25 cellular contexts compared by ENCODE assay signal in genomic region chr4:55083771-55084170, GRCh38. TPM values are rescaled to one million over a fixed set of nuclear protein-coding genes. Genes with fewer than 3 reads are reported as not detected.
A peak's percentile ranks its signal among the peaks of the same experiment; 100 is the strongest.
DNase-seq lines count a peak whose midpoint lies in the region; ATAC-seq and TF ChIP-seq lines count a peak whose summit lies in the region.
"Had no signal": no experiment of that assay in that cellular context is flagged by ENCODE, and none has a peak within 500 bp of the region (broad histone marks: within the 10 kb centered on the region; RNA-seq: fewer than 3 reads in every experiment).

No MANE protein-coding gene starts in this region.

- H3K9me3 Mint-ChIP-seq in endothelial cell (ENCODE audit: unreplicated experiment), result no peaks in the 10 kb centered on the region
- H3K9me3 Mint-ChIP-seq: CD4-positive, alpha-beta T cell; GM23338; H9 had no signal

- H3K27ac Mint-ChIP-seq in endothelial cell (ENCODE audit: unreplicated experiment), result peak overlapping the region; percentile 53
- H3K27ac Mint-ChIP-seq: CD14-positive monocyte; CD4-positive, alpha-beta T cell; H9 had no signal

- WGBS in GM23248 (ENCODE audit: low coverage in 1 of 2, low lambda C conversion rate in 2 of 2, missing lambda C conversion rate in 2 of 2), 2 experiments, result 94 to 98% methylated on average over 4 of the region's 4 CpGs

- no peaks in the 10 kb centered on the region for H3K9me2 ChIP-seq in GM23248 (ENCODE audit: insufficient read depth)

- DNase-seq in left ventricle myocardium inferior (no peak), cardiac septum (ENCODE audit: low spot score) (no peak), endothelial cell (ENCODE audit: low spot score) (no peak), lung microvascular endothelial cell (ENCODE audit: low read depth in 2 of 2) (peak; percentile 50 to 75), lower lobe of right lung (no peak), GM23248 (no peak), NCI-H128 (lab: John Stamatoyannopoulos, UW; ENCODE audit: unreplicated experiment) (no peak)
- DNase-seq: 8988T; ACHN; AML-193; BE2C; CD4-positive, alpha-beta T cell; CD8-positive, alpha-beta memory T cell; DMS 273 treated with DMSO at 0.1 percent for 48 hours; DMS79; EL; GDM1; H9 had no signal

- H3K4me3 ChIP-seq in left ventricle myocardium inferior (no peak overlapping the region), lower lobe of right lung (no peak overlapping the region), GM23248 (no peak overlapping the region)
- H3K4me3 ChIP-seq: A549; BLaER1 treated with 17β-estradiol and CSF1 and Interleukin-3, amounts not matched to agents 10 nM and 100 nM; GM12878; GM23338 had no signal

- intact Hi-C loops in left ventricle myocardium inferior (cut with micrococcal nuclease) (no loop called here), cardiac septum (cut with DNase I) (no loop called here), lower lobe of right lung (cut with DNase I) (no loop called here)

- no peak for TF ChIP-seq CTCF in left ventricle myocardium inferior (IDR thresholded peaks at IDR 0.05; ENCODE audit: borderline replicate concordance)
- TF ChIP-seq CTCF in endothelial cell (IDR thresholded peaks at IDR 0.05; ENCODE audit: unreplicated experiment), result no peak
- TF ChIP-seq CTCF in lower lobe of right lung (IDR thresholded peaks at IDR 0.05), result no peak

- peak overlapping the region; percentile 74 for H3K4me3 Mint-ChIP-seq in endothelial cell (ENCODE audit: unreplicated experiment)
- H3K4me3 Mint-ChIP-seq: CD14-positive monocyte; CD4-positive, alpha-beta T cell; CD8-positive, alpha-beta memory T cell; GM23338; H9 had no signal

- H3K27me3 Mint-ChIP-seq in endothelial cell (ENCODE audit: unreplicated experiment), result peaks cover 17% of the 10 kb centered on the region

- H3K36me3 ChIP-seq in left ventricle myocardium inferior (peaks cover 30% of the 10 kb centered on the region), lower lobe of right lung (peaks cover 28% of the 10 kb centered on the region), GM23248 (ENCODE audit: low read depth) (no peaks in the 10 kb centered on the region)
- H3K36me3 ChIP-seq: BE2C; BLaER1 treated with 17β-estradiol and CSF1 and Interleukin-3, amounts not matched to agents 10 nM and 100 nM had no signal

- H3K27ac ChIP-seq in left ventricle myocardium inferior (replicated peaks) (peak overlapping the region; percentile 45), lower lobe of right lung (no peak overlapping the region), GM23248 (no peak overlapping the region)
- H3K27ac ChIP-seq: A549; BLaER1 treated with 17β-estradiol and CSF1 and Interleukin-3, amounts not matched to agents 10 nM and 100 nM had no signal

- H3K27me3 ChIP-seq in left ventricle myocardium inferior (ENCODE audit: low read depth) (no peaks in the 10 kb centered on the region), lower lobe of right lung (ENCODE audit: low read depth) (no peaks in the 10 kb centered on the region), GM23248 (replicated peaks; ENCODE audit: insufficient read depth) (no peaks in the 10 kb centered on the region)
- H3K27me3 ChIP-seq: BLaER1 treated with 17β-estradiol and CSF1 and Interleukin-3, amounts not matched to agents 10 nM and 100 nM had no signal

- peaks cover 63% of the 10 kb centered on the region for H3K4me1 ChIP-seq in left ventricle myocardium inferior
- H3K4me1 ChIP-seq in lower lobe of right lung, result peaks cover 25% of the 10 kb centered on the region
- peaks cover 21% of the 10 kb centered on the region for H3K4me1 ChIP-seq in GM23248 (ENCODE audit: insufficient read depth)
- H3K4me1 ChIP-seq: A549, BE2C had no signal

- no peak overlapping the region for H2AFZ ChIP-seq in GM23248
- H2AFZ ChIP-seq: GM23338 had no signal

- H3F3A ChIP-seq in GM23248 (ENCODE audit: insufficient read depth), result peaks cover 27% of the 10 kb centered on the region

- no peaks in the 10 kb centered on the region for H4K20me1 ChIP-seq in GM23248 (ENCODE audit: insufficient read depth)
- H4K20me1 ChIP-seq: BLaER1 treated with 17β-estradiol and CSF1 and Interleukin-3, amounts not matched to agents 10 nM and 100 nM had no signal

- in situ Hi-C loops in GM23248 (cut with MboI), result no loop called here

- no peak for ATAC-seq in lower lobe of right lung
- ATAC-seq: A549, GM12878, GM23338, HCT116 had no signal

- H3K4me2 ChIP-seq in GM23248 (ENCODE audit: unreplicated experiment), result no peak overlapping the region
- H3K4me2 ChIP-seq: A549; BLaER1 treated with 17β-estradiol and CSF1 and Interleukin-3, amounts not matched to agents 10 nM and 100 nM; GM23338 had no signal

- no peak overlapping the region for H3K9ac ChIP-seq in GM23248
- H3K9ac ChIP-seq: BLaER1 treated with 17β-estradiol and CSF1 and Interleukin-3, amounts not matched to agents 10 nM and 100 nM had no signal

- peaks cover 95% of the 10 kb centered on the region for H3K36me3 Mint-ChIP-seq in endothelial cell (ENCODE audit: low read depth, unreplicated experiment)
- H3K36me3 Mint-ChIP-seq: CD14-positive monocyte; CD8-positive, alpha-beta memory T cell had no signal

- H3K4me1 Mint-ChIP-seq in endothelial cell (ENCODE audit: unreplicated experiment), result peaks cover 91% of the 10 kb centered on the region
- H3K4me1 Mint-ChIP-seq: CD14-positive monocyte; CD8-positive, alpha-beta memory T cell had no signal

- no peaks in the 10 kb centered on the region for H3K79me2 ChIP-seq in GM23248 (ENCODE audit: insufficient read depth)

- H3K9me3 ChIP-seq in left ventricle myocardium inferior (replicated peaks) (no peaks in the 10 kb centered on the region), lower lobe of right lung (no peaks in the 10 kb centered on the region), GM23248 (ENCODE audit: low read depth) (no peaks in the 10 kb centered on the region)
- H3K9me3 ChIP-seq: A549; BE2C; BLaER1 treated with 17β-estradiol and CSF1 and Interleukin-3, amounts not matched to agents 10 nM and 100 nM had no signal

RNA-seq across cellular contexts. Expression of gene KDR, which starts 41.6 kb away (rescaled TPM):
- total RNA-seq in left ventricle myocardium inferior (23.4 TPM), cardiac septum (28.7 TPM), endothelial cell (ENCODE audit: unreplicated experiment) (924 TPM), lung microvascular endothelial cell (177 and 192 TPM in 2 replicates), lower lobe of right lung (55.8 TPM)
- under 0.01 TPM in 1 of 2 replicates, not detected in the other for total RNA-seq in GM23248 (2014; rRNA removed; shearing (Covaris generic))
- polyA plus RNA-seq in GM23248 (2016; fragmentation: Nextera tagmentation; extraction: Ambion mirVana), result 0.10 and 0.20 TPM in 2 replicates
- total RNA-seq: CD4-positive, alpha-beta T cell; CD8-positive, alpha-beta memory T cell; H4 had no signal
- polyA plus RNA-seq: A549; CD14-positive monocyte; CD8-positive, alpha-beta memory T cell had no signal

Comparison
In these comparisons a context has a peak if more than half of its experiments do, and no peak if none do; other contexts are left out.
1. DNase-seq: peak in lung microvascular endothelial cell (2 of 2); none in left ventricle myocardium inferior (single experiment), cardiac septum (single experiment), endothelial cell (single experiment), lower lobe of right lung (single experiment), GM23248 (single experiment) and NCI-H128 (single experiment).
2. RNA of gene KDR, which starts 41.6 kb away (total RNA-seq): 924 TPM in endothelial cell (single experiment), 177 to 192 TPM in lung microvascular endothelial cell, 55.8 TPM in lower lobe of right lung (single experiment), 28.7 TPM in cardiac septum (single experiment) and 23.4 TPM in left ventricle myocardium inferior (single experiment); under 0.01 TPM in GM23248; every median in the first group is over 10 times any median in the second.